1 cellular context compared by ENCODE assay signal in genomic region chr5:171596391-171596878, GRCh38.
TF ChIP-seq lines count a peak whose summit lies in the region.

No MANE protein-coding gene starts in this region.

TF ChIP-seq in IMR-90, 13 proteins besides CTCF, POLR2A, EP300 and RAD21 (continued from another document):
- TF ChIP-seq MAZ (IDR thresholded peaks at IDR 0.05; ENCODE audit: borderline replicate concordance, low read depth, low read length) (peak; percentile 90), CEBPB (IDR thresholded peaks at IDR 0.05; ENCODE audit: low read depth, low read length) (peak; percentile 67), RCOR1 (IDR thresholded peaks at IDR 0.05; ENCODE audit: insufficient replicate concordance, low read length) (no peak), SMC3 (IDR thresholded peaks at IDR 0.05; ENCODE audit: low read depth, low read length) (no peak), MAFK (IDR thresholded peaks at IDR 0.05; ENCODE audit: low read depth, low read length) (no peak), CHD1 (IDR thresholded peaks at IDR 0.05; ENCODE audit: low read depth, low read length) (no peak), RFX5 (IDR thresholded peaks at IDR 0.05; ENCODE audit: low read depth, low read length) (no peak)
TF ChIP-seq in IMR-90: peak in this region for 6.
